Comparison of ENCODE assay signal across 11 cellular contexts in the genomic region with DNA sequence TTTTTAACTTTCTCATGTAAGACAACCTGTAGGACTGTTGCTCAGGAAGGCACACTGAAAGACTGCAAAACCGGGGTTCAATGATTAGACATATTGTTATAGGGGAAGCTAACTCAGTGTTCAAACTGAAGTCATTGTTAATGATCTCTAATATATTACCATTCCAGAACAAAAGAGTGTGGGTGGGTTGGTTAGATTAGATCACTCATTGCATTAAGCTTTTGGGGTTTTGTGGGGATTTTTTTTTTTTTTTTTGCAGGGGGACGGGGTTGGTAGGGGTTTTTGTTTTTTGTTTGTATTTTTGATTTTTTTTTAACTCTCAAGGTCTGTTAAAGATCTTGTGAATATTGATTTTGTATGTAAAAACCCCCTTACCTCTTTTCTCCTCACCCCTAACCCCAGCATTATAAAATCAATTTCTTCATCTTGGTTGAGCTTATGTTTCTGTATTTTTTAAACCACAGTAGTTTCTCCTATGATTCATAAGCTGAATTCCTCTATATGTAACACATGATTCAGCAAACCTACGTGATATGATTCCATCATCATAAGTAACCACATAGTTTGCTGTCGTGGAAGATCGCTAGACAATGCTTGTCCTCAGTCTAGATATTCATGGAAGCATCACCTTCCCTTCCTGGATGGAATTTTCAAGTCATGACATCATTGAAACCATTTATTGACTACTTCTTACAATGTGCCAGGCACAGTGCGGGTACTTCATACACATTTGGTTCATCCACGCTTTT.
DNase-seq lines count a peak whose midpoint lies in the region; ATAC-seq and TF ChIP-seq lines count a peak whose summit lies in the region.
"Had no signal": no experiment of that assay in that cellular context is flagged by ENCODE, and none has a peak within 500 bp of the region (broad histone marks: within the 10 kb centered on the region; RNA-seq: fewer than 3 reads in every experiment).

No MANE protein-coding gene starts in this region.

- intact Hi-C loops in PC-9 (cut with micrococcal nuclease; ENCODE audit: unreplicated experiment) (no loop called here), adrenal gland (cut with DNase I) (no loop called here)

- H3K4me1 ChIP-seq in PC-9 (replicated peaks; ENCODE audit: insufficient read depth) (no peaks in the 10 kb centered on the region), adrenal gland (replicated peaks in 1 of 2) (no peaks in the 10 kb centered on the region)
- H3K4me1 ChIP-seq: thyroid gland had no signal

- CTCF ChIA-PET in PC-9 (lab: Charles Lee): no interaction called here

- no peak for TF ChIP-seq POLR2A in adrenal gland (IDR thresholded peaks at IDR 0.05)

- no TSS peak for BruUV-seq in PC-9 (replicated peaks; lab: Mats Ljungman, UMichigan)

- H3K27me3 ChIP-seq in PC-9 (ENCODE audit: insufficient read depth, low read depth) (no peaks in the 10 kb centered on the region), adrenal gland (no peaks in the 10 kb centered on the region)
- H3K27me3 ChIP-seq: thyroid gland had no signal

- ATAC-seq in HG03520 (IDR thresholded peaks at IDR 0.05; ENCODE audit: unreplicated experiment): peak; percentile 42

- H3K36me3 Mint-ChIP-seq in chondrocyte (ENCODE audit: low read depth): no peaks in the 10 kb centered on the region

- no peaks in the 10 kb centered on the region for H3K36me3 ChIP-seq in PC-9 (ENCODE audit: low read depth)
- H3K36me3 ChIP-seq in adrenal gland (replicated peaks in 1 of 2): no peaks in the 10 kb centered on the region
- H3K36me3 ChIP-seq: thyroid gland had no signal

- H2AFZ ChIP-seq in PC-9: no peak overlapping the region

- H3K9me2 ChIP-seq in PC-9 (ENCODE audit: insufficient read depth): no peaks in the 10 kb centered on the region

- no peaks in the 10 kb centered on the region for H4K20me1 ChIP-seq in PC-9 (ENCODE audit: insufficient read depth)

- no peak for TF ChIP-seq CTCF in chondrocyte (IDR thresholded peaks at IDR 0.05)
- TF ChIP-seq CTCF in PC-9 (conservative IDR thresholded peaks at IDR 0.05): no peak
- no peak for TF ChIP-seq CTCF in adrenal gland (IDR thresholded peaks at IDR 0.05)

- WGBS in adrenal gland, 4 donors: 78 to 90% (median 85%) methylated on average over 7 of the region's 7 CpGs

- H3K4me3 ChIP-seq in PC-9 (no peak overlapping the region), adrenal gland (no peak overlapping the region)
- H3K4me3 ChIP-seq: thyroid gland had no signal

- no peak overlapping the region for H3K4me3 Mint-ChIP-seq in chondrocyte (ENCODE audit: unreplicated experiment)

- H3K4me2 ChIP-seq in PC-9: no peak overlapping the region

- POLR2A ChIA-PET in PC-9 (lab: Charles Lee; ENCODE audit: unreplicated experiment): no interaction called here

- peaks cover 78% of the 10 kb centered on the region for H3K4me1 Mint-ChIP-seq in chondrocyte (ENCODE audit: low read depth)

- peak; percentile 6 for DNase-seq in stimulated activated CD4-positive, alpha-beta T cell treated with anti-CD3 and anti-CD28 coated beads, Interleukin-15, amount 100 ng/mL, for 24 hours
- DNase-seq in stimulated activated CD4-positive, alpha-beta T cell treated with anti-CD3 and anti-CD28 coated beads, Interleukin-12 subunit alpha, Interleukin-12 subunit beta, amount 100 ng/mL, for 4 hours: no peak
- no peak for DNase-seq in chondrocyte (ENCODE audit: low spot score)
- no peak for DNase-seq in PC-9
- no peak for DNase-seq in adrenal gland
- no peak for DNase-seq in ecto neural progenitor cell (ENCODE audit: low spot score)
- no peak for DNase-seq in NCI-H1092 (lab: John Stamatoyannopoulos, UW)
- DNase-seq: anterior cingulate cortex, NCI-H1417, thyroid gland had no signal

- H3K79me2 ChIP-seq in PC-9 (ENCODE audit: low read depth): no peaks in the 10 kb centered on the region

- H3K27ac ChIP-seq in PC-9: no peak overlapping the region
- no peak overlapping the region for H3K27ac ChIP-seq in adrenal gland
- H3K27ac ChIP-seq: thyroid gland had no signal

- peak overlapping the region; percentile 94 for H3K27ac Mint-ChIP-seq in chondrocyte (ENCODE audit: unreplicated experiment)

- H3K9me3 Mint-ChIP-seq in chondrocyte (ENCODE audit: low read depth): no peaks in the 10 kb centered on the region

- H3K9me3 ChIP-seq in PC-9 (ENCODE audit: insufficient read depth, low read depth) (no peaks in the 10 kb centered on the region), adrenal gland (replicated peaks in 1 of 3) (no peaks in the 10 kb centered on the region)
- H3K9me3 ChIP-seq: thyroid gland had no signal

- no peaks in the 10 kb centered on the region for H3F3A ChIP-seq in PC-9 (ENCODE audit: insufficient read depth, low read depth)

- no peaks in the 10 kb centered on the region for H3K27me3 Mint-ChIP-seq in chondrocyte (ENCODE audit: low read depth)
